In genomic region chr13:91185294-91185863, GRCh38 we compare ENCODE assay signal across 8 cellular contexts.
A peak's percentile ranks its signal among the peaks of the same experiment; 100 is the strongest.
DNase-seq lines count a peak whose midpoint lies in the region; ATAC-seq, FAIRE-seq and TF ChIP-seq lines count a peak whose summit lies in the region.

No MANE protein-coding gene starts in this region.

- peak; percentile 24 for DNase-seq in G401 (ENCODE audit: low spot score)
- peak; percentile 26 for DNase-seq in NCI-H460 (ENCODE audit: extremely low read depth, low read depth)
- DNase-seq in bronchial epithelial cell (ENCODE audit: low read depth): peak; percentile 39
- DNase-seq in neural crest cell (ENCODE audit: low read depth, low spot score): no peak
- no peak for DNase-seq in NCI-H1436 treated with DMSO at 0.1 percent for 48 hours (lab: John Stamatoyannopoulos, UW)
- DNase-seq in tibial nerve (ENCODE audit: low spot score in 2 of 2): no peak

- H3K36me3 ChIP-seq in bronchial epithelial cell (ENCODE audit: control insufficient read depth, insufficient read depth, low read length) (no peaks in the 10 kb centered on the region), tibial nerve (no peaks in the 10 kb centered on the region)

- ATAC-seq in HG02970 (IDR thresholded peaks at IDR 0.05; ENCODE audit: low FRiP score, unreplicated experiment) (no peak), HG02884 (IDR thresholded peaks at IDR 0.05; ENCODE audit: unreplicated experiment) (no peak)

- FAIRE-seq in bronchial epithelial cell (lab: Jason Lieb, UNC): no peak

- H3K4me1 Mint-ChIP-seq in neural crest cell: peaks cover 27% of the 10 kb centered on the region

- no peaks in the 10 kb centered on the region for H3K4me1 ChIP-seq in tibial nerve

- no peaks in the 10 kb centered on the region for H3K9me3 Mint-ChIP-seq in neural crest cell

- H3K9me3 ChIP-seq in tibial nerve: no peaks in the 10 kb centered on the region

- in situ Hi-C loops in G401 (cut with HindIII; ENCODE audit: low sequenced_read_pairs): no loop called here

- TF ChIP-seq CTCF in bronchial epithelial cell (IDR thresholded peaks at IDR 0.05; ENCODE audit: insufficient read depth, low read length, severe bottlenecking): peak; percentile 13
- peak; percentile 69 for TF ChIP-seq CTCF in neural crest cell (conservative IDR thresholded peaks at IDR 0.05)
- peak in 1 of 5 experiments; percentile 10 for TF ChIP-seq CTCF in tibial nerve (IDR thresholded peaks at IDR 0.05)

- H3K27ac ChIP-seq in tibial nerve: no peak overlapping the region

- TF ChIP-seq EP300 in tibial nerve (IDR thresholded peaks at IDR 0.05): no peak

- no peak for TF ChIP-seq POLR2A in tibial nerve (IDR thresholded peaks at IDR 0.05)

- peak overlapping the region; percentile 44 for H3K27ac Mint-ChIP-seq in neural crest cell (ENCODE audit: unreplicated experiment)

- H3K36me3 Mint-ChIP-seq in neural crest cell (ENCODE audit: low read depth): peaks cover 2% of the 10 kb centered on the region

- no peaks in the 10 kb centered on the region for H3K27me3 ChIP-seq in bronchial epithelial cell (ENCODE audit: control insufficient read depth, insufficient read depth, low read length)
- H3K27me3 ChIP-seq in tibial nerve: no peaks in the 10 kb centered on the region

- H3K4me3 ChIP-seq in bronchial epithelial cell (ENCODE audit: low read depth, low read length) (no peak overlapping the region), tibial nerve (no peak overlapping the region)

- H3K27me3 Mint-ChIP-seq in neural crest cell (ENCODE audit: low read depth): no peaks in the 10 kb centered on the region

- WGBS in tibial nerve, 2 donors: 7 to 9% methylated on average over 2 of the region's 2 CpGs

- no peak overlapping the region for H3K4me3 Mint-ChIP-seq in neural crest cell

Comparison
In these comparisons a context has a peak if more than half of its experiments do, and no peak if none do; other contexts are left out.
1. DNase-seq: peak in G401 (single experiment), NCI-H460 (single experiment) and bronchial epithelial cell (single experiment); none in neural crest cell (single experiment), NCI-H1436 treated with DMSO at 0.1 percent for 48 hours (single experiment) and tibial nerve (0 of 2).